Comparison of ENCODE assay signal across 8 cellular contexts in genomic region chr16:54931041-54931756, GRCh38. TPM values are rescaled to one million over a fixed set of nuclear protein-coding genes. Genes with fewer than 3 reads are reported as not detected.
DNase-seq lines count a peak whose midpoint lies in the region; ATAC-seq and TF ChIP-seq lines count a peak whose summit lies in the region.

No MANE protein-coding gene starts in this region.

- H3K4me2 ChIP-seq in mammary epithelial cell (ENCODE audit: insufficient read depth, low read depth, low read length) = peak overlapping the region; percentile 99

- H3K4me3 Mint-ChIP-seq in activated CD4-positive, alpha-beta T cell treated with anti-CD3 and anti-CD28 coated beads, Interleukin-2, amount 10 ng/mL, durations not matched to agents 7 days and 5 days = peak overlapping the region; percentile 52

- peaks cover 28% of the 10 kb centered on the region for H3K4me1 Mint-ChIP-seq in activated CD4-positive, alpha-beta T cell treated with anti-CD3 and anti-CD28 coated beads, Interleukin-2, amount 10 ng/mL, durations not matched to agents 7 days and 5 days

- H3K27me3 Mint-ChIP-seq in activated CD4-positive, alpha-beta T cell treated with anti-CD3 and anti-CD28 coated beads, Interleukin-2, amount 10 ng/mL, durations not matched to agents 7 days and 5 days = peaks cover 71% of the 10 kb centered on the region

- in situ Hi-C loops in mammary epithelial cell (cut with MboI; ENCODE audit: low sequenced_read_pairs in 2 of 2) = loop anchor here (5.0 to 25.0 kb wide), 4 partner anchors 646 to 1166 kb away; partner anchors contain the start of gene IRX3 (in 1 of the 2)

- H3K27ac Mint-ChIP-seq in activated CD4-positive, alpha-beta T cell treated with anti-CD3 and anti-CD28 coated beads, Interleukin-2, amount 10 ng/mL, durations not matched to agents 7 days and 5 days = peak overlapping the region; percentile 66

- H3K79me2 ChIP-seq in mammary epithelial cell (ENCODE audit: insufficient read depth, low read length) = peaks cover 86% of the 10 kb centered on the region

- no peak for TF ChIP-seq POLR2A in vagina (IDR thresholded peaks at IDR 0.05)

- CTCF ChIA-PET in activated CD4-positive, alpha-beta T cell treated with anti-CD3 and anti-CD28 coated beads, Interleukin-2, amount 10 ng/mL, durations not matched to agents 7 days and 5 days (lab: Charles Lee) = interaction anchor here (0.8 to 1.5 kb wide), 2 partner anchors 647 to 1382 kb away, joined by 3 to 4 read pairs; no protein-coding TSS in a partner anchor
- CTCF ChIA-PET in mammary epithelial cell (lab: Charles Lee; ENCODE audit: low non-redundant PET) = interaction anchor here (0.7 kb wide), 1 partner anchor 460 kb away, joined by 3 read pairs; no protein-coding TSS in a partner anchor

- H3K27me3 ChIP-seq in mammary epithelial cell (ENCODE audit: insufficient read depth, low read length) (no peaks in the 10 kb centered on the region), lung (ENCODE audit: control insufficient read depth, insufficient read depth) (no peaks in the 10 kb centered on the region), vagina (peaks cover 10% of the 10 kb centered on the region)

- H4K20me1 ChIP-seq in mammary epithelial cell (ENCODE audit: insufficient read depth, low read length) = no peaks in the 10 kb centered on the region

- H3K9me3 Mint-ChIP-seq in activated CD4-positive, alpha-beta T cell treated with anti-CD3 and anti-CD28 coated beads, Interleukin-2, amount 10 ng/mL, durations not matched to agents 7 days and 5 days = no peaks in the 10 kb centered on the region

- H3K4me1 ChIP-seq in mammary epithelial cell (ENCODE audit: insufficient read depth, low read length) (peaks cover 12% of the 10 kb centered on the region), lung (ENCODE audit: control insufficient read depth in 2 of 2, insufficient read depth in 2 of 2, low read length in 2 of 2) (peaks cover 0 to 3% of the 10 kb centered on the region in 2 donors), vagina (peaks cover 11% of the 10 kb centered on the region)

- ATAC-seq in lung (ENCODE audit: insufficient read depth, low FRiP score) = no peak
- ATAC-seq in GM21360 (IDR thresholded peaks at IDR 0.05; ENCODE audit: unreplicated experiment) = no peak
- no peak for ATAC-seq in GM21390 (IDR thresholded peaks at IDR 0.05; ENCODE audit: unreplicated experiment)

- DNase-seq in activated CD4-positive, alpha-beta T cell treated with anti-CD3 and anti-CD28 coated beads, Interleukin-2, amount 10 ng/mL, durations not matched to agents 7 days and 5 days = no peak
- DNase-seq in activated CD4-positive, alpha-beta T cell treated with anti-CD3 and anti-CD28 coated beads, Interleukin-2, amount 50 U/mL, for 4 hours = no peak
- peak; percentile 22 for DNase-seq in NCI-H226
- peak; percentile 44 for DNase-seq in mammary epithelial cell
- no peak for DNase-seq in lung (ENCODE audit: low spot score)
- no peak for DNase-seq in vagina (ENCODE audit: extremely low spot score in 2 of 2)

- H3K4me3 ChIP-seq in mammary epithelial cell (replicated peaks in 1 of 3; ENCODE audit: insufficient read depth in 1 of 3, low read depth in 2 of 3, low read length in 3 of 3) = peak overlapping the region; percentile 72 to 95 (median 94)
- peak overlapping the region; percentile 76 for H3K4me3 ChIP-seq in lung
- H3K4me3 ChIP-seq in vagina = peak overlapping the region; percentile 50 to 55

- intact Hi-C loops in mammary epithelial cell (cut with micrococcal nuclease) = loop anchor here (5.0 kb wide), 1 partner anchor 1159 kb away; no protein-coding TSS in a partner anchor
- intact Hi-C loops in vagina (cut with DNase I) = loop anchor here (5.0 kb wide), 1 partner anchor 644 kb away; the partner anchor contains the start of gene IRX3

- dilution Hi-C loops in mammary epithelial cell (cut with HindIII; ENCODE audit: low sequenced_read_pairs) = loop anchor here (10.0 to 25.0 kb wide), 3 partner anchors 106 to 1156 kb away; partner anchors contain the start of gene IRX3

- H3K9me3 ChIP-seq in mammary epithelial cell (replicated peaks; ENCODE audit: insufficient read depth, low read length) (no peaks in the 10 kb centered on the region), lung (ENCODE audit: control insufficient read depth in 2 of 2, insufficient read depth in 1 of 2, low read length in 1 of 2) (peaks cover 0 to 3% of the 10 kb centered on the region in 2 donors), vagina (no peaks in the 10 kb centered on the region)

- H2AFZ ChIP-seq in mammary epithelial cell (ENCODE audit: low read depth, low read length) = peak overlapping the region; percentile 34

- peak overlapping the region; percentile 98 for H3K9ac ChIP-seq in mammary epithelial cell (ENCODE audit: insufficient read depth, low read length)

- peaks cover 4% of the 10 kb centered on the region for H3K36me3 ChIP-seq in mammary epithelial cell (ENCODE audit: insufficient read depth, low read length)
- H3K36me3 ChIP-seq in lung (ENCODE audit: control insufficient read depth in 2 of 2, insufficient read depth in 2 of 2, low read length in 2 of 2) = no peaks in the 10 kb centered on the region
- H3K36me3 ChIP-seq in vagina = no peaks in the 10 kb centered on the region

- POLR2A ChIA-PET in activated CD4-positive, alpha-beta T cell treated with anti-CD3 and anti-CD28 coated beads, Interleukin-2, amount 10 ng/mL, durations not matched to agents 7 days and 5 days (lab: Charles Lee) = no interaction called here

- H3K27ac ChIP-seq in mammary epithelial cell (ENCODE audit: insufficient read depth, low read depth, low read length) (peak overlapping the region; percentile 90), lung (ENCODE audit: low read depth in 1 of 2, low read length in 1 of 2) (peak overlapping the region; percentile 91 to 94), vagina (peak overlapping the region; percentile 77)

- 6% methylated on average over 3 of the region's 88 CpGs for WGBS in mammary epithelial cell (ENCODE audit: low coverage, missing lambda C conversion rate)
- WGBS in lung, 2 donors = 2 to 3% methylated on average over 57 to 88 of the region's 88 CpGs

- TF ChIP-seq CTCF in mammary epithelial cell (conservative IDR thresholded peaks at IDR 0.05 in 1 of 2, IDR thresholded peaks at IDR 0.05 in 1 of 2; ENCODE audit: extremely low read depth in 1 of 2, insufficient read depth in 1 of 2, low read depth in 1 of 2, low read length in 2 of 2) = no peak
- no peak for TF ChIP-seq CTCF in lung (IDR thresholded peaks at IDR 0.05; ENCODE audit: control extremely low read depth, extremely low read depth)
- no peak for TF ChIP-seq CTCF in vagina (IDR thresholded peaks at IDR 0.05)

- H3K36me3 Mint-ChIP-seq in activated CD4-positive, alpha-beta T cell treated with anti-CD3 and anti-CD28 coated beads, Interleukin-2, amount 10 ng/mL, durations not matched to agents 7 days and 5 days (ENCODE audit: low read depth) = peaks cover 13% of the 10 kb centered on the region

- no TSS peak for BruUV-seq in mammary epithelial cell (replicated peaks; lab: Mats Ljungman, UMichigan)

RNA-seq across cellular contexts. Expression of gene IRX5, which starts 0.5 kb away (rescaled TPM):
- total RNA-seq in activated CD4-positive, alpha-beta T cell treated with anti-CD3 and anti-CD28 coated beads, Interleukin-2, amount 10 ng/mL, durations not matched to agents 7 days and 5 days = under 1 TPM; 0.12 to 0.17 TPM
- total RNA-seq in mammary epithelial cell (10 to 100 TPM in 1 of 2 donors, 1 to 10 TPM in 1; 7.6 to 19.0 TPM), lung (10 to 100 TPM; 29.0 to 30.2 TPM), vagina (11.0 TPM)
- polyA plus RNA-seq in mammary epithelial cell (5.7 TPM), lung (10 to 100 TPM in 1 of 2 donors, 1 to 10 TPM in 1; 5.6 to 22.5 TPM)
- polyA minus RNA-seq in mammary epithelial cell = 5.2 TPM

Comparison
In these comparisons a context has a peak if more than half of its experiments do, and no peak if none do; other contexts are left out.
1. DNase-seq: peak in NCI-H226 (single experiment) and mammary epithelial cell (single experiment); none in activated CD4-positive, alpha-beta T cell treated with anti-CD3 and anti-CD28 coated beads, Interleukin-2, amount 10 ng/mL, durations not matched to agents 7 days and 5 days (single experiment), activated CD4-positive, alpha-beta T cell treated with anti-CD3 and anti-CD28 coated beads, Interleukin-2, amount 50 U/mL, for 4 hours (0 of 2), lung (single experiment) and vagina (0 of 2).
2. RNA of gene IRX5, which starts 0.5 kb away (total RNA-seq): 29.0 to 30.2 TPM in lung, 7.6 to 19.0 TPM in mammary epithelial cell and 11.0 TPM in vagina (single experiment); 0.12 to 0.17 TPM in activated CD4-positive, alpha-beta T cell treated with anti-CD3 and anti-CD28 coated beads, Interleukin-2, amount 10 ng/mL, durations not matched to agents 7 days and 5 days; every median in the first group is over 4 times any median in the second.
3. Peak in every context shown above with its lines, with median percentiles within 50 percentile points of each other: H3K27ac ChIP-seq and H3K4me3 ChIP-seq.